Comparison of ENCODE assay signal across 9 cellular contexts in genomic region chr1:208239518-208240381, GRCh38. TPM values are rescaled to one million over a fixed set of nuclear protein-coding genes. Genes with fewer than 3 reads are reported as not detected.
DNase-seq lines count a peak whose midpoint lies in the region; ATAC-seq and TF ChIP-seq lines count a peak whose summit lies in the region.
"Had no signal": no experiment of that assay in that cellular context is flagged by ENCODE, and none has a peak within 500 bp of the region (broad histone marks: within the 10 kb centered on the region; RNA-seq: fewer than 3 reads in every experiment).

No MANE protein-coding gene starts in this region.

- H3K18ac ChIP-seq in mesendoderm (ENCODE audit: low read length) = no peak overlapping the region

- DNase-seq in NCI-H82 (lab: John Stamatoyannopoulos, UW) = peak; percentile 33
- no peak for DNase-seq in NCI-H82 treated with DMSO at 0.1 percent for 48 hours (lab: John Stamatoyannopoulos, UW; ENCODE audit: unreplicated experiment)
- no peak for DNase-seq in mesendoderm
- no peak for DNase-seq in thoracic aorta (ENCODE audit: low spot score)
- no peak for DNase-seq in iPS-NIHi7 (ENCODE audit: extremely low spot score)
- DNase-seq in GM19240 (ENCODE audit: insufficient read length, low spot score) = no peak
- DNase-seq in dedifferentiated amniotic fluid mesenchymal stem cell (ENCODE audit: extremely low spot score) = no peak

- WGBS in mesendoderm (ENCODE audit: extremely low coverage, insufficient coverage, low lambda C conversion rate) = no CpG with 5 or more reads among the region's 10 CpGs

- no peak for TF ChIP-seq CTCF in thoracic aorta (IDR thresholded peaks at IDR 0.05)

- peaks cover 19% of the 10 kb centered on the region for H3K79me1 ChIP-seq in mesendoderm (ENCODE audit: low read length)

- H4K5ac ChIP-seq in mesendoderm (ENCODE audit: low read length) = peak overlapping the region; percentile 23

- H3K4me1 ChIP-seq in duodenal mucosa (ENCODE audit: control insufficient read depth in 1 of 2, insufficient read depth in 2 of 2, low read length in 2 of 2) (peaks cover 61 to 68% of the 10 kb centered on the region in 2 donors), mesendoderm (ENCODE audit: control insufficient read depth, low read depth, low read length) (peaks cover 33% of the 10 kb centered on the region), thoracic aorta (ENCODE audit: control insufficient read depth in 1 of 2, low read depth in 2 of 2) (peaks cover 54 to 82% of the 10 kb centered on the region in 2 donors)

- peaks cover 72% of the 10 kb centered on the region for H3K79me2 ChIP-seq in mesendoderm (ENCODE audit: control insufficient read depth, insufficient read depth, low read length)

- peak overlapping the region; percentile 68 for H3K23ac ChIP-seq in mesendoderm (ENCODE audit: low read length)

- H3K4me3 ChIP-seq in duodenal mucosa (ENCODE audit: low read depth in 1 of 2, low read length in 2 of 2) (peak overlapping the region; percentile 86 to 89), mesendoderm (ENCODE audit: low read length) (peak overlapping the region; percentile 19), thoracic aorta (peak overlapping the region; percentile 4)
- H3K4me3 ChIP-seq: GM23338 had no signal

- no peak overlapping the region for H2BK15ac ChIP-seq in mesendoderm (replicated peaks; ENCODE audit: low read depth)

- H4K8ac ChIP-seq in mesendoderm (ENCODE audit: low read depth, low read length) = no peak overlapping the region

- ATAC-seq in thoracic aorta (ENCODE audit: insufficient number of reproducible peaks, low FRiP score, low read depth) = no peak

- H3K4ac ChIP-seq in mesendoderm (ENCODE audit: low read depth, low read length) = no peak overlapping the region

- H3K36me3 ChIP-seq in duodenal mucosa (ENCODE audit: control insufficient read depth in 1 of 2, insufficient read depth in 2 of 2, low read length in 2 of 2) (no peaks in the 10 kb centered on the region), mesendoderm (ENCODE audit: control insufficient read depth, insufficient read depth, low read length) (no peaks in the 10 kb centered on the region), thoracic aorta (peaks cover 2% of the 10 kb centered on the region)

- H3K9me3 ChIP-seq in duodenal mucosa (ENCODE audit: control insufficient read depth in 1 of 2, low read length in 2 of 2) = no peaks in the 10 kb centered on the region
- no peaks in the 10 kb centered on the region for H3K9me3 ChIP-seq in thoracic aorta

- H3K27me3 ChIP-seq in duodenal mucosa (ENCODE audit: control insufficient read depth in 1 of 2, insufficient read depth in 2 of 2, low read length in 2 of 2) = no peaks in the 10 kb centered on the region
- peaks cover 3% of the 10 kb centered on the region for H3K27me3 ChIP-seq in mesendoderm (ENCODE audit: insufficient read depth, low read length, poor library complexity)
- H3K27me3 ChIP-seq in thoracic aorta (replicated peaks; ENCODE audit: insufficient read depth) = no peaks in the 10 kb centered on the region

- H2BK120ac ChIP-seq in mesendoderm (ENCODE audit: low read depth, low read length) = peak overlapping the region; percentile 8

- H3K27ac ChIP-seq in duodenal mucosa (ENCODE audit: low read depth, low read length) (peak overlapping the region; percentile 73), mesendoderm (ENCODE audit: low read depth, low read length) (peak overlapping the region; percentile 13), thoracic aorta (peak overlapping the region in 1 of 2 donors; percentile 39)

- peak overlapping the region; percentile 69 for H2BK5ac ChIP-seq in mesendoderm (ENCODE audit: low read length)

- H3K56ac ChIP-seq in mesendoderm (ENCODE audit: low read length) = peak overlapping the region; percentile 87

- H3K9ac ChIP-seq in duodenal mucosa (ENCODE audit: low read depth in 1 of 2, low read length in 2 of 2) (peak overlapping the region; percentile 68 to 73), mesendoderm (ENCODE audit: low read length) (peak overlapping the region; percentile 92)

- peak overlapping the region; percentile 53 for H3K4me2 ChIP-seq in mesendoderm (ENCODE audit: low read length)

- H2AK5ac ChIP-seq in mesendoderm (ENCODE audit: low read length) = peak overlapping the region; percentile 94

RNA-seq across cellular contexts. Expression of gene PLXNA2, which starts 4.4 kb away (rescaled TPM):
- polyA plus RNA-seq in mesendoderm (2013, experiment 1 of 2) = 7.9 TPM
- polyA plus RNA-seq in mesendoderm (2013, experiment 2 of 2) = 7.4 TPM
- 10 to 100 TPM; 30.2 to 62.2 TPM for total RNA-seq in thoracic aorta

Comparison
In these comparisons a context has a peak if more than half of its experiments do, and no peak if none do; other contexts are left out.
1. H3K4me3 ChIP-seq: peak in every context shown above with its lines; median percentile 88 in duodenal mucosa; 19 in mesendoderm; 4 in thoracic aorta.